Comparison of ENCODE assay signal across 14 cellular contexts in genomic region chr6:104689551-104690205, GRCh38.
DNase-seq lines count a peak whose midpoint lies in the region; ATAC-seq and TF ChIP-seq lines count a peak whose summit lies in the region.
"Had no signal": no experiment of that assay in that cellular context is flagged by ENCODE, and none has a peak within 500 bp of the region (broad histone marks: within the 10 kb centered on the region; RNA-seq: fewer than 3 reads in every experiment).

No MANE protein-coding gene starts in this region.

- H3K27me3 Mint-ChIP-seq in chondrocyte (ENCODE audit: low read depth): no peaks in the 10 kb centered on the region

- WGBS in mesendoderm (ENCODE audit: extremely low coverage, insufficient coverage, low lambda C conversion rate): no CpG with 5 or more reads among the region's 3 CpGs

- no peaks in the 10 kb centered on the region for H3K79me2 ChIP-seq in mesendoderm (ENCODE audit: control insufficient read depth, insufficient read depth, low read length)

- H3K79me1 ChIP-seq in mesendoderm (ENCODE audit: low read length): no peaks in the 10 kb centered on the region

- H3K27ac ChIP-seq in mesendoderm (ENCODE audit: low read depth, low read length): peak overlapping the region; percentile 83

- H4K5ac ChIP-seq in mesendoderm (ENCODE audit: low read length): no peak overlapping the region

- H3K4me1 Mint-ChIP-seq in chondrocyte (ENCODE audit: low read depth): peaks cover 27% of the 10 kb centered on the region

- no peak overlapping the region for H3K4me3 ChIP-seq in mesendoderm (ENCODE audit: low read length)

- H3K27ac Mint-ChIP-seq in chondrocyte (ENCODE audit: unreplicated experiment): peak overlapping the region; percentile 82

- peaks cover 2% of the 10 kb centered on the region for H3K36me3 Mint-ChIP-seq in chondrocyte (ENCODE audit: low read depth)

- no peak overlapping the region for H2BK5ac ChIP-seq in mesendoderm (ENCODE audit: low read length)

- H3K4me2 ChIP-seq in mesendoderm (ENCODE audit: low read length): no peak overlapping the region

- TF ChIP-seq CTCF in chondrocyte (IDR thresholded peaks at IDR 0.05): no peak

- H3K36me3 ChIP-seq in mesendoderm (ENCODE audit: control insufficient read depth, insufficient read depth, low read length): no peaks in the 10 kb centered on the region

- no peak overlapping the region for H2BK120ac ChIP-seq in mesendoderm (ENCODE audit: low read depth, low read length)

- no peak overlapping the region for H3K9ac ChIP-seq in mesendoderm (ENCODE audit: low read length)

- no peak overlapping the region for H2BK15ac ChIP-seq in mesendoderm (replicated peaks; ENCODE audit: low read depth)

- H3K18ac ChIP-seq in mesendoderm (ENCODE audit: low read length): peak overlapping the region; percentile 54

- peak overlapping the region; percentile 77 for H3K56ac ChIP-seq in mesendoderm (ENCODE audit: low read length)

- H2AK5ac ChIP-seq in mesendoderm (ENCODE audit: low read length): no peak overlapping the region

- H3K4me3 Mint-ChIP-seq in chondrocyte (ENCODE audit: unreplicated experiment): no peak overlapping the region

- H3K23ac ChIP-seq in mesendoderm (ENCODE audit: low read length): no peak overlapping the region

- DNase-seq in Daoy (ENCODE audit: low read depth): peak; percentile 69
- DNase-seq in NCI-H446 treated with DMSO at 0.1 percent for 48 hours (lab: John Stamatoyannopoulos, UW): peak; percentile 8
- no peak for DNase-seq in chondrocyte (ENCODE audit: low spot score)
- peak; percentile 99 for DNase-seq in mesendoderm
- no peak for DNase-seq in Ammon's horn (ENCODE audit: low spot score)
- DNase-seq in hypothalamus (lab: John Stamatoyannopoulos, UW): no peak
- DNase-seq: C1 segment of cervical spinal cord; NCI-H1048; NCI-H2227 treated with DMSO at 0.1 percent for 48 hours; RPMI8226; stimulated activated CD4-positive, alpha-beta T cell treated with anti-CD3 and anti-CD28 coated beads, Interleukin-4, amount 100 ng/mL, for 4 hours; stimulated activated naive CD8-positive, alpha-beta T cell treated with anti-CD3 and anti-CD28 coated beads, Interleukin-15, Interleukin-2, amounts not matched to agents 100 U/mL and 50 U/mL, for 24 hours had no signal

- H3K4ac ChIP-seq in mesendoderm (ENCODE audit: low read depth, low read length): no peak overlapping the region

- H4K8ac ChIP-seq in mesendoderm (ENCODE audit: low read depth, low read length): no peak overlapping the region

- H3K27me3 ChIP-seq in mesendoderm (ENCODE audit: insufficient read depth, low read length, poor library complexity): no peaks in the 10 kb centered on the region

- H3K9me3 Mint-ChIP-seq in chondrocyte (ENCODE audit: low read depth): peaks cover 7% of the 10 kb centered on the region

- no peak for ATAC-seq in HG03025 (IDR thresholded peaks at IDR 0.05; ENCODE audit: low FRiP score, unreplicated experiment)
- no peak for ATAC-seq in GM19035 (IDR thresholded peaks at IDR 0.05; ENCODE audit: unreplicated experiment)
- ATAC-seq: stimulated activated naive CD8-positive, alpha-beta T cell treated with anti-CD3 and anti-CD28 coated beads, Interleukin-15, Interleukin-2, amounts not matched to agents 100 U/mL and 50 U/mL, for 24 hours had no signal

- H3K4me1 ChIP-seq in mesendoderm (ENCODE audit: control insufficient read depth, low read depth, low read length): peaks cover 5% of the 10 kb centered on the region

Comparison
In these comparisons a context has a peak if more than half of its experiments do, and no peak if none do; other contexts are left out.
1. DNase-seq: peak in Daoy (single experiment), NCI-H446 treated with DMSO at 0.1 percent for 48 hours (single experiment) and mesendoderm (single experiment); none in chondrocyte (single experiment), Ammon's horn (single experiment) and hypothalamus (0 of 51).